ENCODE assay signal across 9 cellular contexts in genomic region chr6:144264270-144265060, GRCh38. TPM values are rescaled to one million over a fixed set of nuclear protein-coding genes. Genes with fewer than 3 reads are reported as not detected.
A peak's percentile ranks its signal among the peaks of the same experiment; 100 is the strongest.
DNase-seq lines count a peak whose midpoint lies in the region; ATAC-seq, FAIRE-seq and TF ChIP-seq lines count a peak whose summit lies in the region.
"Had no signal": no experiment of that assay in that cellular context is flagged by ENCODE, and none has a peak within 500 bp of the region (broad histone marks: within the 10 kb centered on the region; RNA-seq: fewer than 3 reads in every experiment).

No MANE protein-coding gene starts in this region.

- TF ChIP-seq CTCF in K562 (IDR thresholded peaks at IDR 0.05 in 2 of 3, conservative IDR thresholded peaks at IDR 0.05 in 1 of 3; ENCODE audit: insufficient read depth in 2 of 3, low read depth in 1 of 3, low read length in 3 of 3) (no peak), thoracic aorta (IDR thresholded peaks at IDR 0.05) (no peak), GM20000 (IDR thresholded peaks at IDR 0.05; ENCODE audit: extremely low read depth, missing control alignments) (no peak)

- no peaks in the 10 kb centered on the region for H4K20me1 ChIP-seq in K562 (replicated peaks; ENCODE audit: control insufficient read depth, insufficient read depth, low read length)

- no peaks in the 10 kb centered on the region for H3K9me3 ChIP-seq in K562 (replicated peaks; ENCODE audit: control insufficient read depth, insufficient read depth, low read depth, low read length)
- H3K9me3 ChIP-seq in thoracic aorta: no peaks in the 10 kb centered on the region

- intact Hi-C loops in K562 (cut with micrococcal nuclease): no loop called here

- DNase-seq in HS-27A (ENCODE audit: low read depth) (peak; percentile 92), K562 (ENCODE audit: extremely low read depth in 1 of 4, low spot score in 3 of 4) (no peak), iris pigment epithelial cell (ENCODE audit: low read depth) (peak; percentile 95), thoracic aorta (ENCODE audit: low spot score) (no peak), superior temporal gyrus (ENCODE audit: extremely low spot score) (no peak), SHP77 (lab: John Stamatoyannopoulos, UW) (no peak), RPMI8226 (no peak), GM20000 (ENCODE audit: low spot score) (no peak)
- DNase-seq: activated B cell treated with CpG ODN at 0.5 μM for 24 hours had no signal

- ATAC-seq in K562: no peak
- ATAC-seq in thoracic aorta (ENCODE audit: insufficient number of reproducible peaks, low FRiP score, low read depth): peak; percentile 55

- CTCF ChIA-PET in K562 (lab: Yijun Ruan, JAX; ENCODE audit: low intra/inter-chr PET ratio): no interaction called here

- H3K27ac ChIP-seq in K562 (ENCODE audit: extremely low read depth, low read depth, low read length) (no peak overlapping the region), thoracic aorta (peak overlapping the region; percentile 78 to 83)

- no peaks in the 10 kb centered on the region for H3K36me3 ChIP-seq in K562 (ENCODE audit: control insufficient read depth, insufficient read depth, low read length)
- no peaks in the 10 kb centered on the region for H3K36me3 ChIP-seq in thoracic aorta

- WGBS in K562 (ENCODE audit: insufficient coverage, low coverage, missing lambda C conversion rate): 11% methylated on average over 7 of the region's 7 CpGs

- no peak for FAIRE-seq in K562 (lab: Jason Lieb, UNC)

- no peak for TF ChIP-seq EP300 in K562 (IDR thresholded peaks at IDR 0.05; ENCODE audit: low read length)

- H3K79me2 ChIP-seq in K562 (ENCODE audit: control insufficient read depth, insufficient read depth, low read length): no peaks in the 10 kb centered on the region

- H3K4me2 ChIP-seq in K562 (ENCODE audit: insufficient read depth, low read length): no peak overlapping the region

- peak overlapping the region; percentile 43; the same call in 1 of the 2 replicates for H2AFZ ChIP-seq in K562 (ENCODE audit: low read depth, low read length)

- POLR2A ChIA-PET in K562 (lab: Yijun Ruan, JAX): no interaction called here

- no peaks in the 10 kb centered on the region for H3K4me1 ChIP-seq in K562 (replicated peaks in 1 of 2; ENCODE audit: control insufficient read depth in 2 of 2, insufficient read depth in 2 of 2, low read length in 2 of 2)
- H3K4me1 ChIP-seq in thoracic aorta (ENCODE audit: control insufficient read depth in 1 of 2, low read depth in 2 of 2): peaks cover 24 to 37% of the 10 kb centered on the region in 2 donors

- in situ Hi-C loops in K562 (cut with MboI): no loop called here

- no peak for TF ChIP-seq RAD21 in K562 (CRISPR knock-in tag; conservative IDR thresholded peaks at IDR 0.05 in 1 of 2, IDR thresholded peaks at IDR 0.05 in 1 of 2)

- H3K9me1 ChIP-seq in K562 (ENCODE audit: control insufficient read depth, insufficient read depth, low read length): no peaks in the 10 kb centered on the region

- no peak overlapping the region for H3K4me3 ChIP-seq in K562
- peak overlapping the region; percentile 12 for H3K4me3 ChIP-seq in thoracic aorta

- TF ChIP-seq POLR2A in K562 (conservative IDR thresholded peaks at IDR 0.05): no peak

- no peak overlapping the region for H3K9ac ChIP-seq in K562 (ENCODE audit: insufficient read depth in 1 of 2, low read depth in 2 of 2, low read length in 2 of 2)

- H3K27me3 ChIP-seq in K562 (ENCODE audit: control insufficient read depth in 2 of 2, insufficient read depth in 2 of 2, low read length in 2 of 2) (no peaks in the 10 kb centered on the region), thoracic aorta (replicated peaks; ENCODE audit: insufficient read depth) (no peaks in the 10 kb centered on the region)

- no TSS peak for BruUV-seq in K562 (replicated peaks; lab: Mats Ljungman, UMichigan)

TF ChIP-seq in K562, 482 proteins besides CTCF, POLR2A, EP300 and RAD21:
- TF ChIP-seq NFE2L1 (tag; IDR thresholded peaks at IDR 0.05; ENCODE audit: borderline replicate concordance, low read depth) (peak; percentile 35; the same call in 1 of the 2 replicates), MAFK (IDR thresholded peaks at IDR 0.05; ENCODE audit: low read length) (peak; percentile 93), MYNN (IDR thresholded peaks at IDR 0.05) (no peak), MYNN (CRISPR knock-in tag; IDR thresholded peaks at IDR 0.05) (no peak), NFE2 (IDR thresholded peaks at IDR 0.05; ENCODE audit: low read depth) (peak; percentile 52), ZNF316 (IDR thresholded peaks at IDR 0.05) (peak; percentile 97), RBM39 (optimal IDR thresholded peaks at IDR 0.05; ENCODE audit: low read depth, low read length) (no peak), IFI16 (CRISPR knock-in tag; IDR thresholded peaks at IDR 0.05) (no peak), C11orf30 (IDR thresholded peaks at IDR 0.05; ENCODE audit: low read depth) (peak; percentile 92), MAFG (tag; conservative IDR thresholded peaks at IDR 0.05) (peak; percentile 98), MAFF (IDR thresholded peaks at IDR 0.05; ENCODE audit: low read length) (peak; percentile 95)

RNA-seq across cellular contexts. Expression of gene UTRN, which starts 20.7 kb away (rescaled TPM):
- 4.6 and 11.3 TPM in 2 replicates for total RNA-seq in K562 (2011; cell fraction: chromatin; rRNA removed; ENCODE audit: low replicate concordance)
- 2.4 and 2.8 TPM in 2 replicates for total RNA-seq in K562 (2011; cell fraction: nucleolus; rRNA removed)
- total RNA-seq in K562 (2011; cell fraction: nucleoplasm; rRNA removed): 3.5 and 3.8 TPM in 2 replicates
- total RNA-seq in K562 (2014; rRNA removed) (10.0 and 10.4 TPM in 2 replicates), K562 (2014; rRNA removed; fragmentation: Illumina TruSeq; extraction: Trizol) (11.5 and 15.9 TPM in 2 replicates), K562 (2015; rRNA removed; fragmentation: Illumina TruSeq; extraction: Trizol) (20.5 and 22.4 TPM in 2 replicates), K562 (2021) (10.4 and 12.0 TPM in 2 replicates), thoracic aorta (100 to 1,000 TPM; 163 to 243 TPM)
- polyA plus RNA-seq in K562 (2011; rRNA removed) (1.2 and 1.9 TPM in 2 replicates), K562 (2014; fragmentation: Illumina TruSeq; extraction: Trizol) (10.5 and 15.1 TPM in 2 replicates), K562 (2014; fragmentation: Nextera tagmentation; extraction: Ambion mirVana) (1 to 10 TPM in 1 of 2 experiments, under 1 TPM in 1; 0.94 to 2.1 TPM), K562 (2014; rRNA removed) (6.2 and 7.1 TPM in 2 replicates)
- polyA plus RNA-seq in K562 (2011; cell fraction: cytosol; rRNA removed): 0.49 and 1.3 TPM in 2 replicates
- polyA plus RNA-seq in K562 (2011; cell fraction: nucleus; rRNA removed): 2.2 and 3.4 TPM in 2 replicates
- polyA plus RNA-seq in K562 (2012): 10.6 and 11.6 TPM in 2 replicates
- 4.3 and 8.3 TPM in 2 replicates for polyA minus RNA-seq in K562 (2011; rRNA and poly(A)+ RNA removed)
- polyA minus RNA-seq in K562 (2011; cell fraction: cytosol; rRNA and poly(A)+ RNA removed): 1.4 and 1.8 TPM in 2 replicates
- 5.0 and 9.2 TPM in 2 replicates for polyA minus RNA-seq in K562 (2011; cell fraction: nucleus; rRNA and poly(A)+ RNA removed)

Comparison
In these comparisons a context has a peak if more than half of its experiments do, and no peak if none do; other contexts are left out.
1. DNase-seq: peak in HS-27A (single experiment) and iris pigment epithelial cell (single experiment); none in K562 (0 of 4), thoracic aorta (single experiment), superior temporal gyrus (single experiment), SHP77 (0 of 2), RPMI8226 (single experiment) and GM20000 (single experiment).
2. RNA of gene UTRN, which starts 20.7 kb away (total RNA-seq): 163 to 243 TPM in thoracic aorta; 2.4 to 22.4 TPM in K562; every median in the first group is over 4 times any median in the second.